Comparison of ENCODE assay signal across 8 cellular contexts in the genomic region with DNA sequence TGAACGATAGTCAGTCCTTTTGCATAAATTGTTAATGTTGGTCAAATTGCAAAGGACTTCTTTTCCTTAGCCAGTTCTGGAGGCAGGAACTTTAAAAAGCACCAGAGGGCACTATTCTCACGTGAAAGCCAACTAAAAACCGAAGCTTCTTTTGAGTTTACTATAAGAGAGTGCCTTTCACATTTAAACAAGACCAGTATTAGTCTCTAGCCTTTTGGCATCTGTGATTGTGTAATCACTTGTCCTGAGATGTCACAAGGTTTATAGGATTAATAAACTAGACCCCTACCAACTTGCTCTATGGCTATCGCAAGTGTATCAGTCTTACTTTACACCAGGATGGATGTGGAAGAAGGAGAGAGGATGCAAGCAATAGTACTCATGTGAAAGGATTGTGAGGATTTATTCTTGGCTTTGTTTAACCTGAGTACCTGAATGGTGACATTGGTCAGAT. TPM values are rescaled to one million over a fixed set of nuclear protein-coding genes. Genes with fewer than 3 reads are reported as not detected.
DNase-seq lines count a peak whose midpoint lies in the region; ATAC-seq and TF ChIP-seq lines count a peak whose summit lies in the region.

No MANE protein-coding gene starts in this region.

- no peaks in the 10 kb centered on the region for H3F3A ChIP-seq in DOHH2 (ENCODE audit: control insufficient read depth, insufficient read depth)

- H3K36me3 Mint-ChIP-seq in endodermal cell (ENCODE audit: low read depth): peaks cover 2% of the 10 kb centered on the region

- H3K9me3 ChIP-seq in DOHH2 (ENCODE audit: control insufficient read depth, insufficient read depth, low read length) (no peaks in the 10 kb centered on the region), endodermal cell (ENCODE audit: control insufficient read depth, low read length) (peaks cover 6% of the 10 kb centered on the region), mucosa of descending colon (no peaks in the 10 kb centered on the region)

- peaks cover 18% of the 10 kb centered on the region for H3K27me3 Mint-ChIP-seq in endodermal cell (ENCODE audit: insufficient read depth)

- 8 to 26% methylated on average over 3 to 4 of the region's 4 CpGs for WGBS in endodermal cell (ENCODE audit: insufficient coverage in 1 of 2, insufficient read length in 1 of 2), 2 experiments

- no peak overlapping the region for H3K4me3 Mint-ChIP-seq in endodermal cell

- TF ChIP-seq CTCF in DOHH2 (IDR thresholded peaks at IDR 0.05; ENCODE audit: low read depth, low read length, poor library complexity, severe bottlenecking): peak; percentile 46
- peak; percentile 87 for TF ChIP-seq CTCF in endodermal cell (conservative IDR thresholded peaks at IDR 0.05)
- TF ChIP-seq CTCF in mucosa of descending colon (IDR thresholded peaks at IDR 0.05): peak; percentile 28

- DNase-seq in HT-29 (ENCODE audit: low spot score) (peak; percentile 57), SHP77 treated with DMSO at 0.1 percent for 48 hours (lab: John Stamatoyannopoulos, UW) (peak; percentile 41), endodermal cell (no peak), mucosa of descending colon (peak in 1 of 3 donors; percentile 49), mesenteric fat pad (ENCODE audit: low spot score) (no peak)

- H3K9ac ChIP-seq in endodermal cell (ENCODE audit: extremely low read depth, low read length, poor library complexity, severe bottlenecking): peak overlapping the region; percentile 39

- ATAC-seq in GM19452 (IDR thresholded peaks at IDR 0.05; ENCODE audit: unreplicated experiment) (peak; percentile 79), mucosa of descending colon (peak; percentile 73), HG03457 (IDR thresholded peaks at IDR 0.05; ENCODE audit: unreplicated experiment) (no peak)

- no peaks in the 10 kb centered on the region for H4K20me1 ChIP-seq in DOHH2 (ENCODE audit: control insufficient read depth, insufficient read depth, low read depth, low read length)

- peak overlapping the region; percentile 83 for H3K27ac Mint-ChIP-seq in endodermal cell

- H3K4me3 ChIP-seq in DOHH2 (ENCODE audit: low read length) (no peak overlapping the region), endodermal cell (ENCODE audit: low read length) (peak overlapping the region; percentile 21), mucosa of descending colon (no peak overlapping the region)

- H3K4me1 ChIP-seq in DOHH2 (ENCODE audit: control insufficient read depth, low read length) (no peaks in the 10 kb centered on the region), endodermal cell (ENCODE audit: control insufficient read depth, insufficient read depth, low read length) (peaks cover 28% of the 10 kb centered on the region), mucosa of descending colon (ENCODE audit: low read depth) (peaks cover 18% of the 10 kb centered on the region)

- H3K36me3 ChIP-seq in DOHH2 (ENCODE audit: control insufficient read depth, low read length) (no peaks in the 10 kb centered on the region), endodermal cell (ENCODE audit: control insufficient read depth, insufficient read depth, low read length) (no peaks in the 10 kb centered on the region), mucosa of descending colon (ENCODE audit: low read depth) (no peaks in the 10 kb centered on the region)

- H3K4me1 Mint-ChIP-seq in endodermal cell: peaks cover 57% of the 10 kb centered on the region

- intact Hi-C loops in mucosa of descending colon (cut with DNase I, micrococcal nuclease): loop anchor here (5.0 to 10.0 kb wide), 2 partner anchors 350 to 357 kb away; no protein-coding TSS in a partner anchor

- H3K27ac ChIP-seq in DOHH2 (ENCODE audit: low read depth, low read length) (no peak overlapping the region), endodermal cell (ENCODE audit: low read depth, low read length) (no peak overlapping the region)

- H3K9me3 Mint-ChIP-seq in endodermal cell: peaks cover 3% of the 10 kb centered on the region

- H3K9me2 ChIP-seq in DOHH2 (replicated peaks; ENCODE audit: control insufficient read depth, low read length): no peaks in the 10 kb centered on the region

- no peaks in the 10 kb centered on the region for H3K79me2 ChIP-seq in DOHH2 (ENCODE audit: control insufficient read depth, low read length)

- H3K4me2 ChIP-seq in DOHH2 (ENCODE audit: low read length): no peak overlapping the region

- H3K27me3 ChIP-seq in DOHH2 (ENCODE audit: control insufficient read depth, low read length) (peaks cover 8% of the 10 kb centered on the region; the same call in 1 of the 2 replicates), endodermal cell (ENCODE audit: control insufficient read depth, insufficient read depth, low read length, poor library complexity, severe bottlenecking) (no peaks in the 10 kb centered on the region)

RNA-seq across cellular contexts. Expression of a gene that starts 14.4 kb away (rescaled TPM):
- 0.39 TPM in 1 of 2 replicates, not detected in the other for total RNA-seq in HT-29 (2014; rRNA removed; shearing (Covaris generic))
- total RNA-seq in endodermal cell (1 to 10 TPM; 3.2 to 8.8 TPM), mucosa of descending colon (1 to 10 TPM; 2.7 to 4.0 (median 3.6) TPM), mesenteric fat pad (4.1 TPM)
- 2.2 TPM for polyA plus RNA-seq in endodermal cell (2013, experiment 1 of 2)
- 3.2 TPM for polyA plus RNA-seq in endodermal cell (2013, experiment 2 of 2)

Comparison
In these comparisons a context has a peak if more than half of its experiments do, and no peak if none do; other contexts are left out.
1. CTCF ChIP-seq: peak in every context shown above with its lines; median percentile 87 in endodermal cell; 46 in DOHH2; 28 in mucosa of descending colon.
2. DNase-seq: peak in HT-29 (single experiment) and SHP77 treated with DMSO at 0.1 percent for 48 hours (single experiment); none in endodermal cell (single experiment) and mesenteric fat pad (single experiment).